18 cellular contexts compared by ENCODE assay signal in genomic region chr4:145760176-145760575, GRCh38.
DNase-seq lines count a peak whose midpoint lies in the region; ATAC-seq lines count a peak whose summit lies in the region.
"Had no signal": no experiment of that assay in that cellular context is flagged by ENCODE, and none has a peak within 500 bp of the region (broad histone marks: within the 10 kb centered on the region; RNA-seq: fewer than 3 reads in every experiment).

No MANE protein-coding gene starts in this region.

- intact Hi-C loops in activated CD4-positive, alpha-beta memory T cell treated with anti-CD3 and anti-CD28 coated beads for 36 hours (cut with micrococcal nuclease) = no loop called here

- peaks cover 27% of the 10 kb centered on the region for H3K4me1 Mint-ChIP-seq in activated CD4-positive, alpha-beta memory T cell treated with anti-CD3 and anti-CD28 coated beads for 36 hours (ENCODE audit: low read depth)
- H3K4me1 Mint-ChIP-seq in activated CD4-positive, alpha-beta memory T cell treated with anti-CD3 and anti-CD28 coated beads, Interleukin-2, amount 10 ng/mL, durations not matched to agents 7 days and 5 days = peaks cover 11% of the 10 kb centered on the region
- peaks cover 18% of the 10 kb centered on the region for H3K4me1 Mint-ChIP-seq in activated T-helper 17 cell treated with anti-CD3 and anti-CD28 coated beads, Interleukin-2, amount 50 U/mL, for 72 hours
- peaks cover 45% of the 10 kb centered on the region for H3K4me1 Mint-ChIP-seq in stimulated activated naive CD8-positive, alpha-beta T cell treated with anti-CD3 and anti-CD28 coated beads, Interleukin-15, Interleukin-2, amounts not matched to agents 100 ng/mL and 50 ng/mL, for 24 hours (ENCODE audit: low read depth)
- H3K4me1 Mint-ChIP-seq: IgD-negative memory B cell had no signal

- H3K27ac Mint-ChIP-seq in activated CD4-positive, alpha-beta memory T cell treated with anti-CD3 and anti-CD28 coated beads for 36 hours = no peak overlapping the region
- H3K27ac Mint-ChIP-seq in activated CD4-positive, alpha-beta memory T cell treated with anti-CD3 and anti-CD28 coated beads, Interleukin-2, amount 10 ng/mL, durations not matched to agents 7 days and 5 days = no peak overlapping the region
- H3K27ac Mint-ChIP-seq in activated T-helper 17 cell treated with anti-CD3 and anti-CD28 coated beads, Interleukin-2, amount 50 U/mL, for 72 hours = peak overlapping the region; percentile 62
- peak overlapping the region; percentile 70 for H3K27ac Mint-ChIP-seq in stimulated activated naive CD8-positive, alpha-beta T cell treated with anti-CD3 and anti-CD28 coated beads, Interleukin-15, Interleukin-2, amounts not matched to agents 100 ng/mL and 50 ng/mL, for 24 hours
- H3K27ac Mint-ChIP-seq: CD4-positive, alpha-beta T cell; IgD-negative memory B cell had no signal

- H3K9me3 Mint-ChIP-seq in activated CD4-positive, alpha-beta memory T cell treated with anti-CD3 and anti-CD28 coated beads for 36 hours = no peaks in the 10 kb centered on the region
- peaks cover 3% of the 10 kb centered on the region for H3K9me3 Mint-ChIP-seq in activated CD4-positive, alpha-beta memory T cell treated with anti-CD3 and anti-CD28 coated beads, Interleukin-2, amount 10 ng/mL, durations not matched to agents 7 days and 5 days
- no peaks in the 10 kb centered on the region for H3K9me3 Mint-ChIP-seq in activated T-helper 17 cell treated with anti-CD3 and anti-CD28 coated beads, Interleukin-2, amount 50 U/mL, for 72 hours
- H3K9me3 Mint-ChIP-seq in stimulated activated naive CD8-positive, alpha-beta T cell treated with anti-CD3 and anti-CD28 coated beads, Interleukin-15, Interleukin-2, amounts not matched to agents 100 ng/mL and 50 ng/mL, for 24 hours = no peaks in the 10 kb centered on the region
- H3K9me3 Mint-ChIP-seq: CD4-positive, alpha-beta T cell; IgD-negative memory B cell had no signal

- H3K36me3 Mint-ChIP-seq in activated CD4-positive, alpha-beta memory T cell treated with anti-CD3 and anti-CD28 coated beads for 36 hours = peaks cover 58% of the 10 kb centered on the region
- peaks cover 45% of the 10 kb centered on the region for H3K36me3 Mint-ChIP-seq in activated CD4-positive, alpha-beta memory T cell treated with anti-CD3 and anti-CD28 coated beads, Interleukin-2, amount 10 ng/mL, durations not matched to agents 7 days and 5 days (ENCODE audit: low read depth)
- H3K36me3 Mint-ChIP-seq in activated T-helper 17 cell treated with anti-CD3 and anti-CD28 coated beads, Interleukin-2, amount 50 U/mL, for 72 hours (ENCODE audit: low read depth) = peaks cover 65% of the 10 kb centered on the region
- H3K36me3 Mint-ChIP-seq in stimulated activated naive CD8-positive, alpha-beta T cell treated with anti-CD3 and anti-CD28 coated beads, Interleukin-15, Interleukin-2, amounts not matched to agents 100 ng/mL and 50 ng/mL, for 24 hours (ENCODE audit: low read depth) = peaks cover 64% of the 10 kb centered on the region

- no peak overlapping the region for H3K27ac ChIP-seq in SJCRH30
- H3K27ac ChIP-seq: BLaER1 treated with 17β-estradiol and CSF1 and Interleukin-3, amounts not matched to agents 10 nM and 100 nM; HL-60; KMS-11; PC-9 had no signal

- no peak overlapping the region for H3K4me3 Mint-ChIP-seq in activated CD4-positive, alpha-beta memory T cell treated with anti-CD3 and anti-CD28 coated beads for 36 hours
- no peak overlapping the region for H3K4me3 Mint-ChIP-seq in activated CD4-positive, alpha-beta memory T cell treated with anti-CD3 and anti-CD28 coated beads, Interleukin-2, amount 10 ng/mL, durations not matched to agents 7 days and 5 days
- no peak overlapping the region for H3K4me3 Mint-ChIP-seq in activated T-helper 17 cell treated with anti-CD3 and anti-CD28 coated beads, Interleukin-2, amount 50 U/mL, for 72 hours
- H3K4me3 Mint-ChIP-seq in stimulated activated naive CD8-positive, alpha-beta T cell treated with anti-CD3 and anti-CD28 coated beads, Interleukin-15, Interleukin-2, amounts not matched to agents 100 ng/mL and 50 ng/mL, for 24 hours = no peak overlapping the region
- H3K4me3 Mint-ChIP-seq: CD4-positive, alpha-beta T cell; IgD-negative memory B cell had no signal

- no peak overlapping the region for H3K4me3 ChIP-seq in SJCRH30
- H3K4me3 ChIP-seq: BLaER1 treated with 17β-estradiol and CSF1 and Interleukin-3, amounts not matched to agents 10 nM and 100 nM; PC-9 had no signal

- H3K4me1 ChIP-seq in SJCRH30 = no peaks in the 10 kb centered on the region
- H3K4me1 ChIP-seq: BLaER1 treated with 17β-estradiol and CSF1 and Interleukin-3, amounts not matched to agents 10 nM and 100 nM had no signal

- ATAC-seq in activated T-helper 17 cell treated with anti-CD3 and anti-CD28 coated beads, Interleukin-2, amount 50 U/mL, for 72 hours (replicated peaks) = no peak
- ATAC-seq: Right ventricle myocardium inferior had no signal

- no peaks in the 10 kb centered on the region for H3K27me3 ChIP-seq in SJCRH30
- H3K27me3 ChIP-seq: BLaER1 treated with 17β-estradiol and CSF1 and Interleukin-3, amounts not matched to agents 10 nM and 100 nM had no signal

- no peaks in the 10 kb centered on the region for H3K9me3 ChIP-seq in SJCRH30 (replicated peaks)
- H3K9me3 ChIP-seq: BLaER1 treated with 17β-estradiol and CSF1 and Interleukin-3, amounts not matched to agents 10 nM and 100 nM had no signal

- CTCF ChIA-PET in activated CD4-positive, alpha-beta memory T cell treated with anti-CD3 and anti-CD28 coated beads for 36 hours (lab: Charles Lee) = no interaction called here
- CTCF ChIA-PET in activated CD4-positive, alpha-beta memory T cell treated with anti-CD3 and anti-CD28 coated beads, Interleukin-2, amount 10 ng/mL, durations not matched to agents 7 days and 5 days (lab: Charles Lee) = no interaction called here

- peak; percentile 33 for DNase-seq in activated CD4-positive, alpha-beta memory T cell treated with anti-CD3 and anti-CD28 coated beads for 36 hours
- DNase-seq in activated CD4-positive, alpha-beta memory T cell treated with anti-CD3 and anti-CD28 coated beads, Interleukin-2, amount 10 ng/mL, durations not matched to agents 7 days and 5 days = no peak
- DNase-seq in stimulated activated CD4-positive, alpha-beta T cell treated with anti-CD3 and anti-CD28 coated beads, Interleukin-15, amount 100 ng/mL, for 24 hours = peak; percentile 30
- no peak for DNase-seq in stimulated activated CD4-positive, alpha-beta T cell treated with anti-CD3 and anti-CD28 coated beads, Interleukin-2, amount 100 ng/mL, for 48 hours
- DNase-seq in SJCRH30 = no peak
- DNase-seq: CD4-positive, alpha-beta T cell; NCI-H1048; NCI-H1694; NCI-H2029 treated with DMSO at 0.1 percent for 48 hours; NCI-H526 treated with DMSO at 0.1 percent for 48 hours; PC-9 had no signal

- H3K27me3 Mint-ChIP-seq in activated CD4-positive, alpha-beta memory T cell treated with anti-CD3 and anti-CD28 coated beads for 36 hours = no peaks in the 10 kb centered on the region
- no peaks in the 10 kb centered on the region for H3K27me3 Mint-ChIP-seq in activated CD4-positive, alpha-beta memory T cell treated with anti-CD3 and anti-CD28 coated beads, Interleukin-2, amount 10 ng/mL, durations not matched to agents 7 days and 5 days
- H3K27me3 Mint-ChIP-seq in activated T-helper 17 cell treated with anti-CD3 and anti-CD28 coated beads, Interleukin-2, amount 50 U/mL, for 72 hours = no peaks in the 10 kb centered on the region
- no peaks in the 10 kb centered on the region for H3K27me3 Mint-ChIP-seq in stimulated activated naive CD8-positive, alpha-beta T cell treated with anti-CD3 and anti-CD28 coated beads, Interleukin-15, Interleukin-2, amounts not matched to agents 100 ng/mL and 50 ng/mL, for 24 hours
- H3K27me3 Mint-ChIP-seq: CD4-positive, alpha-beta T cell; IgD-negative memory B cell had no signal

- peaks cover 15% of the 10 kb centered on the region for H3K36me3 ChIP-seq in SJCRH30

- POLR2A ChIA-PET in activated CD4-positive, alpha-beta memory T cell treated with anti-CD3 and anti-CD28 coated beads for 36 hours (lab: Charles Lee) = no interaction called here
- POLR2A ChIA-PET in activated CD4-positive, alpha-beta memory T cell treated with anti-CD3 and anti-CD28 coated beads, Interleukin-2, amount 10 ng/mL, durations not matched to agents 7 days and 5 days (lab: Charles Lee) = no interaction called here

Comparison
In these comparisons a context has a peak if more than half of its experiments do, and no peak if none do; other contexts are left out.
1. DNase-seq: peak in activated CD4-positive, alpha-beta memory T cell treated with anti-CD3 and anti-CD28 coated beads for 36 hours (single experiment) and stimulated activated CD4-positive, alpha-beta T cell treated with anti-CD3 and anti-CD28 coated beads, Interleukin-15, amount 100 ng/mL, for 24 hours (single experiment); none in activated CD4-positive, alpha-beta memory T cell treated with anti-CD3 and anti-CD28 coated beads, Interleukin-2, amount 10 ng/mL, durations not matched to agents 7 days and 5 days (single experiment), stimulated activated CD4-positive, alpha-beta T cell treated with anti-CD3 and anti-CD28 coated beads, Interleukin-2, amount 100 ng/mL, for 48 hours (0 of 2) and SJCRH30 (0 of 2).
2. H3K27ac Mint-ChIP-seq: peak in activated T-helper 17 cell treated with anti-CD3 and anti-CD28 coated beads, Interleukin-2, amount 50 U/mL, for 72 hours (single experiment) and stimulated activated naive CD8-positive, alpha-beta T cell treated with anti-CD3 and anti-CD28 coated beads, Interleukin-15, Interleukin-2, amounts not matched to agents 100 ng/mL and 50 ng/mL, for 24 hours (single experiment); none in activated CD4-positive, alpha-beta memory T cell treated with anti-CD3 and anti-CD28 coated beads for 36 hours (single experiment) and activated CD4-positive, alpha-beta memory T cell treated with anti-CD3 and anti-CD28 coated beads, Interleukin-2, amount 10 ng/mL, durations not matched to agents 7 days and 5 days (single experiment).